In genomic region chr3:193912621-193913178, GRCh38 we compare ENCODE assay signal across 23 cellular contexts.
"Had no signal": no experiment of that assay in that cellular context is flagged by ENCODE, and none has a peak within 500 bp of the region (broad histone marks: within the 10 kb centered on the region; RNA-seq: fewer than 3 reads in every experiment).

No MANE protein-coding gene starts in this region.

- H3K27ac Mint-ChIP-seq: activated naive CD4-positive, alpha-beta T cell treated with anti-CD3 and anti-CD28 coated beads, Interleukin-2, amount 50 U/mL, for 72 hours; activated T-helper 17 cell treated with anti-CD3 and anti-CD28 coated beads, Interleukin-2, amount 50 U/mL, for 72 hours had no signal

- H3K9me3 Mint-ChIP-seq: immature natural killer cell had no signal

- H3K27ac ChIP-seq: breast epithelium, skin epidermis, suprapubic skin, tibial nerve had no signal

- H3K36me3 ChIP-seq: breast epithelium, suprapubic skin, tibial nerve had no signal

- H3K27me3 ChIP-seq: breast epithelium, suprapubic skin, tibial nerve had no signal

- DNase-seq: activated CD4-positive, alpha-beta T cell treated with anti-CD3 and anti-CD28 coated beads, Interleukin-2, amount 50 U/mL, for 1 hour; activated CD4-positive, CD25-positive, alpha-beta regulatory T cell treated with anti-CD3 and anti-CD28 coated beads, Interleukin-2, amount 50 U/mL, for 72 hours; activated T-cell treated with anti-CD3 and anti-CD28 coated beads, Interleukin-2, amount 50 U/mL, for 4 hours; central memory CD4-positive, alpha-beta T cell; head of caudate nucleus; hypothalamus; immature natural killer cell; kidney; left colon; midbrain; naive thymus-derived CD8-positive, alpha-beta T cell; stimulated activated CD4-positive, alpha-beta T cell treated with anti-CD3 and anti-CD28 coated beads, Interleukin-12 subunit alpha, Interleukin-12 subunit beta, amount 100 ng/mL, for 4 hours; stimulated activated CD4-positive, alpha-beta T cell treated with anti-CD3 and anti-CD28 coated beads, Interleukin-4, amount 100 ng/mL, for 1 hour; T-helper 17 cell; T1000 had no signal

- H3K27me3 Mint-ChIP-seq: activated CD8-positive, alpha-beta T cell treated with anti-CD3 and anti-CD28 coated beads for 36 hours; activated T-helper 17 cell treated with anti-CD3 and anti-CD28 coated beads, Interleukin-2, amount 50 U/mL, for 72 hours; naive thymus-derived CD8-positive, alpha-beta T cell had no signal

- H3K4me3 ChIP-seq: breast epithelium, skin epidermis, suprapubic skin, tibial nerve had no signal

- H3K4me3 Mint-ChIP-seq: activated CD8-positive, alpha-beta T cell treated with anti-CD3 and anti-CD28 coated beads for 36 hours; activated T-cell treated with anti-CD3 and anti-CD28 coated beads, Interleukin-2, amount 50 U/mL, for 4 hours; activated T-helper 17 cell treated with anti-CD3 and anti-CD28 coated beads, Interleukin-2, amount 50 U/mL, for 72 hours had no signal

- H3K4me1 Mint-ChIP-seq: activated T-helper 17 cell treated with anti-CD3 and anti-CD28 coated beads, Interleukin-2, amount 50 U/mL, for 72 hours had no signal

- ATAC-seq: activated CD8-positive, alpha-beta T cell treated with anti-CD3 and anti-CD28 coated beads for 36 hours; activated T-cell treated with anti-CD3 and anti-CD28 coated beads, Interleukin-2, amount 50 U/mL, for 4 hours; activated T-helper 17 cell treated with anti-CD3 and anti-CD28 coated beads, Interleukin-2, amount 50 U/mL, for 72 hours; left colon; naive thymus-derived CD8-positive, alpha-beta T cell; T-helper 17 cell had no signal

- H3K4me1 ChIP-seq: breast epithelium had no signal

- H3K9me3 ChIP-seq: breast epithelium, suprapubic skin had no signal

- FAIRE-seq: endothelial cell of umbilical vein had no signal

- H3K36me3 Mint-ChIP-seq: immature natural killer cell had no signal
